21 cellular contexts compared by ENCODE assay signal in the genomic region with DNA sequence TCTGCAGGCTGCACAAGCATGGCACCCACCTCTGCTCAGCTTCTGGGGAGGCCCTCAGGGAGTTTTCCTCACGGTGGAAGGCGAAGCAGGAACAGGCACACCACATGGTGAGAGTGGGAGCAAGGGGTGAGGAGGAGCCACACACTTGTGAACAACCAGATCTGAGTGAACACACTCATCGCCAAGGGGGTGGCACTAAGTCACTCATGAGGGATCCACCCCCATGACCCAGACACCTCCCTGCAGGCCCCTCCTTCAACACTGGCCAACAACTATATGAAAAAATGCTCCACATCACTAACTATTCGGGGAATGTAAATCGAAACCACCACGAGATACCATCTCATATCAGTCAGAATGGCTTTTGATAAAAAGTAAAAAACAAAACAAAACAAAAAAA. TPM values are rescaled to one million over a fixed set of nuclear protein-coding genes. Genes with fewer than 3 reads are reported as not detected.
DNase-seq lines count a peak whose midpoint lies in the region; TF ChIP-seq lines count a peak whose summit lies in the region.
"Had no signal": no experiment of that assay in that cellular context is flagged by ENCODE, and none has a peak within 500 bp of the region (broad histone marks: within the 10 kb centered on the region; RNA-seq: fewer than 3 reads in every experiment).

No MANE protein-coding gene starts in this region.

- WGBS in hepatocyte (ENCODE audit: low lambda C conversion rate, missing lambda C conversion rate): 79% methylated on average over 6 of the region's 6 CpGs

- H3K36me3 ChIP-seq in hepatocyte (replicated peaks; ENCODE audit: insufficient read depth, low read depth): no peaks in the 10 kb centered on the region
- H3K36me3 ChIP-seq: BLaER1 treated with 17β-estradiol and CSF1 and Interleukin-3, amounts not matched to agents 10 nM and 100 nM had no signal

- H4K20me1 ChIP-seq in hepatocyte (ENCODE audit: insufficient read depth, poor library complexity, severe bottlenecking): no peaks in the 10 kb centered on the region
- H4K20me1 ChIP-seq: BLaER1 treated with 17β-estradiol and CSF1 and Interleukin-3, amounts not matched to agents 10 nM and 100 nM had no signal

- H3K4me3 ChIP-seq in choroid plexus epithelial cell (ENCODE audit: low read depth, low read length) (no peak overlapping the region), hepatocyte (no peak overlapping the region)
- H3K4me3 ChIP-seq: A549; BLaER1 treated with 17β-estradiol and CSF1 and Interleukin-3, amounts not matched to agents 10 nM and 100 nM; SK-N-MC had no signal

- peaks cover 5% of the 10 kb centered on the region for H3K27me3 ChIP-seq in hepatocyte

- H3K4me1 ChIP-seq in hepatocyte (ENCODE audit: insufficient read depth): no peaks in the 10 kb centered on the region
- H3K4me1 ChIP-seq: A549 had no signal

- H3K9me2 ChIP-seq in hepatocyte (replicated peaks; ENCODE audit: insufficient read depth): no peaks in the 10 kb centered on the region

- H3K9me3 ChIP-seq in hepatocyte (ENCODE audit: low read depth): no peaks in the 10 kb centered on the region
- H3K9me3 ChIP-seq: A549; BLaER1 treated with 17β-estradiol and CSF1 and Interleukin-3, amounts not matched to agents 10 nM and 100 nM had no signal

- no peak overlapping the region for H3K27ac ChIP-seq in hepatocyte
- H3K27ac ChIP-seq: A549; BLaER1 treated with 17β-estradiol and CSF1 and Interleukin-3, amounts not matched to agents 10 nM and 100 nM; HL-60; SK-N-MC had no signal

- no peak for TF ChIP-seq CTCF in choroid plexus epithelial cell (conservative IDR thresholded peaks at IDR 0.05; ENCODE audit: low read depth, low read length)
- TF ChIP-seq CTCF in hepatocyte (IDR thresholded peaks at IDR 0.05; ENCODE audit: poor library complexity): no peak

- no peak overlapping the region for H3K4me2 ChIP-seq in hepatocyte
- H3K4me2 ChIP-seq: A549 had no signal

- H2AFZ ChIP-seq in hepatocyte: no peak overlapping the region

- H3K79me2 ChIP-seq in hepatocyte: no peaks in the 10 kb centered on the region

- DNase-seq in stimulated activated naive CD4-positive, alpha-beta T cell treated with Interleukin-2 at 50 U/mL for 16 hours (lab: John Stamatoyannopoulos, UW): peak; percentile 24
- DNase-seq in stimulated activated naive CD4-positive, alpha-beta T cell (lab: John Stamatoyannopoulos, UW): no peak
- DNase-seq in RPMI7951 (ENCODE audit: low read depth): peak; percentile 19
- DNase-seq in choroid plexus epithelial cell (ENCODE audit: low read depth): peak; percentile 17
- DNase-seq in hepatocyte (ENCODE audit: low spot score): no peak
- no peak for DNase-seq in AML-193 (lab: John Stamatoyannopoulos, UW)
- DNase-seq in NCI-H1092 treated with DMSO at 0.1 percent for 48 hours (lab: John Stamatoyannopoulos, UW): no peak
- DNase-seq in HK-2 (ENCODE audit: unreplicated experiment): no peak
- DNase-seq: DMS79; GDM1; IMR-90; NCI-H1436; NCI-H1930; NK-92 treated with Interleukin-12 subunit alpha and Interleukin-12 subunit beta, amount 100 ng/mL, for 24 hours; Right ventricle myocardium superior had no signal

RNA-seq across cellular contexts. Expression of gene KRTAP5-2, which starts 0.7 kb away (rescaled TPM):
- total RNA-seq in RPMI7951 (2014; rRNA removed; shearing (Covaris generic)): not detected in 2 replicates
- total RNA-seq in hepatocyte: not detected in 2 replicates
- not detected in 2 replicates for polyA plus RNA-seq in hepatocyte
- total RNA-seq: IMR-90, MCF 10A, NCI-H460, Right ventricle myocardium superior had no signal
- polyA plus RNA-seq: A549, IMR-90 had no signal

RNA-seq across cellular contexts. Expression of gene KRTAP5-3, which starts 9.4 kb away (rescaled TPM):
- not detected in 2 replicates for total RNA-seq in RPMI7951 (2014; rRNA removed; shearing (Covaris generic))
- not detected in 2 replicates for total RNA-seq in hepatocyte
- polyA plus RNA-seq in hepatocyte: not detected in 2 replicates
- total RNA-seq: IMR-90, MCF 10A, NCI-H460, Right ventricle myocardium superior had no signal
- polyA plus RNA-seq: A549, IMR-90 had no signal

RNA-seq across cellular contexts. Expression of gene KRTAP5-1, which starts 13.7 kb away (rescaled TPM):
- total RNA-seq in RPMI7951 (2014; rRNA removed; shearing (Covaris generic)): not detected in 2 replicates
- total RNA-seq in hepatocyte: not detected in 2 replicates
- 0.28 TPM in 1 of 2 replicates, not detected in the other for polyA plus RNA-seq in hepatocyte
- total RNA-seq: IMR-90, MCF 10A, NCI-H460, Right ventricle myocardium superior had no signal
- polyA plus RNA-seq: A549, IMR-90 had no signal

RNA-seq across cellular contexts. Expression of gene KRTAP5-4, which starts 23.1 kb away (rescaled TPM):
- total RNA-seq in RPMI7951 (2014; rRNA removed; shearing (Covaris generic)): not detected in 2 replicates
- total RNA-seq in hepatocyte: not detected in 2 replicates
- polyA plus RNA-seq in hepatocyte: not detected in 2 replicates
- total RNA-seq: IMR-90, MCF 10A, NCI-H460, Right ventricle myocardium superior had no signal
- polyA plus RNA-seq: A549, IMR-90 had no signal

RNA-seq across cellular contexts. Expression of gene DUSP8, which starts 26.7 kb away (rescaled TPM):
- total RNA-seq in RPMI7951 (2014; rRNA removed; shearing (Covaris generic)): 0.10 and 0.24 TPM in 2 replicates
- 7.9 and 8.0 TPM in 2 replicates for total RNA-seq in hepatocyte
- polyA plus RNA-seq in hepatocyte: 13.0 and 17.7 TPM in 2 replicates

Comparison
In these comparisons a context has a peak if more than half of its experiments do, and no peak if none do; other contexts are left out.
1. DNase-seq: peak in stimulated activated naive CD4-positive, alpha-beta T cell treated with Interleukin-2 at 50 U/mL for 16 hours (single experiment), RPMI7951 (single experiment) and choroid plexus epithelial cell (single experiment); none in stimulated activated naive CD4-positive, alpha-beta T cell (0 of 6), hepatocyte (single experiment), AML-193 (0 of 2), NCI-H1092 treated with DMSO at 0.1 percent for 48 hours (single experiment) and HK-2 (single experiment).